In genomic region chr14:76330411-76331327, GRCh38 we compare ENCODE assay signal across 1 cellular context.
TF ChIP-seq lines count a peak whose summit lies in the region.

No MANE protein-coding gene starts in this region.

TF ChIP-seq in K562, 482 proteins besides CTCF, POLR2A, EP300 and RAD21:
- TF ChIP-seq, protein P1, sequence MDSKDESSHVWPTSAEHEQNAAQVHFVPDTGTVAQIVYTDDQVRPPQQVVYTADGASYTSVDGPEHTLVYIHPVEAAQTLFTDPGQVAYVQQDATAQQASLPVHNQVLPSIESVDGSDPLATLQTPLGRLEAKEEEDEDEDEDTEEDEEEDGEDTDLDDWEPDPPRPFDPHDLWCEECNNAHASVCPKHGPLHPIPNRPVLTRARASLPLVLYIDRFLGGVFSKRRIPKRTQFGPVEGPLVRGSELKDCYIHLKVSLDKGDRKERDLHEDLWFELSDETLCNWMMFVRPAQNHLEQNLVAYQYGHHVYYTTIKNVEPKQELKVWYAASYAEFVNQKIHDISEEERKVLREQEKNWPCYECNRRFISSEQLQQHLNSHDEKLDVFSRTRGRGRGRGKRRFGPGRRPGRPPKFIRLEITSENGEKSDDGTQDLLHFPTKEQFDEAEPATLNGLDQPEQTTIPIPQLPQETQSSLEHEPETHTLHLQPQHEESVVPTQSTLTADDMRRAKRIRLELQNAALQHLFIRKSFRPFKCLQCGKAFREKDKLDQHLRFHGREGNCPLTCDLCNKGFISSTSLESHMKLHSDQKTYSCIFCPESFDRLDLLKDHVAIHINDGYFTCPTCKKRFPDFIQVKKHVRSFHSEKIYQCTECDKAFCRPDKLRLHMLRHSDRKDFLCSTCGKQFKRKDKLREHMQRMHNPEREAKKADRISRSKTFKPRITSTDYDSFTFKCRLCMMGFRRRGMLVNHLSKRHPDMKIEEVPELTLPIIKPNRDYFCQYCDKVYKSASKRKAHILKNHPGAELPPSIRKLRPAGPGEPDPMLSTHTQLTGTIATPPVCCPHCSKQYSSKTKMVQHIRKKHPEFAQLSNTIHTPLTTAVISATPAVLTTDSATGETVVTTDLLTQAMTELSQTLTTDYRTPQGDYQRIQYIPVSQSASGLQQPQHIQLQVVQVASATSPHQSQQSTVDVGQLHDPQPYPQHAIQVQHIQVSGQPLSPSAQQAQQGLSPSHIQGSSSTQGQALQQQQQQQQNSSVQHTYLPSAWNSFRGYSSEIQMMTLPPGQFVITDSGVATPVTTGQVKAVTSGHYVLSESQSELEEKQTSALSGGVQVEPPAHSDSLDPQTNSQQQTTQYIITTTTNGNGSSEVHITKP (IDR thresholded peaks at IDR 0.05; ENCODE audit: partially characterized antibody), result peak; percentile 28
- TF ChIP-seq CBX2 (IDR thresholded peaks at IDR 0.05; ENCODE audit: insufficient read depth, low read length, poor library complexity, severe bottlenecking) (no peak), NCOA6 (IDR thresholded peaks at IDR 0.05) (no peak), SAP30 (IDR thresholded peaks at IDR 0.05; ENCODE audit: borderline replicate concordance, insufficient read depth, low read depth, low read length, poor library complexity, severe bottlenecking) (no peak)
TF ChIP-seq in K562: peak in this region for 1.
